ENCODE assay signal across 11 cellular contexts in the genomic region with DNA sequence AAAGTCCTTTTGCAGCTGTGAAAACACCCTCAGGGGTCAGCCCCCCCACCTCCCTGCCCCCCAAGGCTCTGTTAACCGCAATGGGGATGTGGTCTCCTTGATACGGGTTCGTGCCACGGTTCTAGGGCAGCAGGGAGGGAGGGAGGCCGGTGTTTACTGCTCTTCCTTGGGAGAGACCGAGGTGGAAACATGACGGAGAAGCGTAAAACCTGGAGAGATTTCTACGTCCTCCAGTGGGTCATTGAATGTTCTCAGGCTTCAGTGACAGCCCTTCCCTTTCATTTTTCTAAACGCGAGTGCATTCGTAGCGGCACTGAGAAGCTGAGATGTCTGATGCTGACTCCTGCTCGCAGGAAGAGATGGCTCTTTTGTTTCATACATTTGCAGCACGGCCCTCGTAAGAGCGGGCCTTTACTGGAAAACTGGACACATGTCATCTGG. TPM values are rescaled to one million over a fixed set of nuclear protein-coding genes. Genes with fewer than 3 reads are reported as not detected.
DNase-seq lines count a peak whose midpoint lies in the region; ATAC-seq lines count a peak whose summit lies in the region.
"Had no signal": no experiment of that assay in that cellular context is flagged by ENCODE, and none has a peak within 500 bp of the region (broad histone marks: within the 10 kb centered on the region; RNA-seq: fewer than 3 reads in every experiment).

No MANE protein-coding gene starts in this region.

- DNase-seq in Jurkat, Clone E6-1 (ENCODE audit: low read depth, low spot score) = peak; percentile 79
- DNase-seq in caudate nucleus (lab: John Stamatoyannopoulos, UW) (peak in 3 of 61 donors; percentile 37 to 53 (median 42)), NCI-H1694 (lab: John Stamatoyannopoulos, UW) (no peak), NOMO-1 (lab: John Stamatoyannopoulos, UW; ENCODE audit: unreplicated experiment in 2 of 2) (no peak)
- DNase-seq in naive thymus-derived CD4-positive, alpha-beta T cell = peak in 5 of 9 donors; percentile 10 to 28 (median 24)
- DNase-seq: Calu3, foreskin melanocyte, NCI-H510A had no signal

- peak; percentile 64 for ATAC-seq in naive thymus-derived CD4-positive, alpha-beta T cell
- no peak for ATAC-seq in GM21786 (IDR thresholded peaks at IDR 0.05; ENCODE audit: unreplicated experiment)
- ATAC-seq in GM18858 (IDR thresholded peaks at IDR 0.05; ENCODE audit: unreplicated experiment) = no peak

- H3K4me1 Mint-ChIP-seq in naive thymus-derived CD4-positive, alpha-beta T cell = peaks cover 8 to 29% (median 20%) of the 10 kb centered on the region in 7 donors

- H3K27me3 ChIP-seq in BLaER1 = no peaks in the 10 kb centered on the region
- no peaks in the 10 kb centered on the region for H3K27me3 ChIP-seq in naive thymus-derived CD4-positive, alpha-beta T cell (ENCODE audit: control insufficient read depth in 2 of 2, insufficient read depth in 2 of 2, low read length in 2 of 2)

- H3K4me3 ChIP-seq in BLaER1 = peak overlapping the region; percentile 68
- peak overlapping the region; percentile 45 for H3K4me3 ChIP-seq in Jurkat, Clone E6-1 (ENCODE audit: low read length)
- H3K4me3 ChIP-seq in naive thymus-derived CD4-positive, alpha-beta T cell (ENCODE audit: low read length) = peak overlapping the region; percentile 52

- H3K9me3 Mint-ChIP-seq in naive thymus-derived CD4-positive, alpha-beta T cell = peaks cover 0 to 2% (median 0%) of the 10 kb centered on the region in 11 donors

- peaks cover 8% of the 10 kb centered on the region; the same call in 1 of the 2 replicates for H3K36me3 ChIP-seq in BLaER1
- no peaks in the 10 kb centered on the region for H3K36me3 ChIP-seq in naive thymus-derived CD4-positive, alpha-beta T cell (ENCODE audit: control insufficient read depth in 2 of 3, insufficient read depth in 3 of 3, low read length in 3 of 3)

- peak overlapping the region in 6 of 9 donors; percentile 40 to 73 (median 56) for H3K27ac Mint-ChIP-seq in naive thymus-derived CD4-positive, alpha-beta T cell

- CTCF ChIA-PET in naive thymus-derived CD4-positive, alpha-beta T cell (lab: Charles Lee) = no interaction called here

- no peaks in the 10 kb centered on the region for H3K36me3 Mint-ChIP-seq in naive thymus-derived CD4-positive, alpha-beta T cell

- peaks cover 88% of the 10 kb centered on the region for H3K4me1 ChIP-seq in BLaER1
- peaks cover 5 to 15% of the 10 kb centered on the region in 2 donors for H3K4me1 ChIP-seq in naive thymus-derived CD4-positive, alpha-beta T cell (ENCODE audit: control insufficient read depth in 2 of 2, insufficient read depth in 2 of 2, low read length in 2 of 2)

- H3K27ac ChIP-seq in BLaER1 (peak overlapping the region; percentile 98), caudate nucleus (ENCODE audit: low read depth, low read length) (peak overlapping the region; percentile 99)
- no peak overlapping the region for H3K27ac ChIP-seq in naive thymus-derived CD4-positive, alpha-beta T cell (ENCODE audit: low read depth, low read length)

- peaks cover 16% of the 10 kb centered on the region; the same call in 1 of the 2 replicates for H3K9me3 ChIP-seq in BLaER1
- no peaks in the 10 kb centered on the region for H3K9me3 ChIP-seq in naive thymus-derived CD4-positive, alpha-beta T cell (ENCODE audit: control insufficient read depth in 2 of 3, low read length in 3 of 3)

- no peaks in the 10 kb centered on the region for H4K20me1 ChIP-seq in BLaER1

- H3K9ac ChIP-seq in BLaER1 = peak overlapping the region; percentile 94

- POLR2A ChIA-PET in naive thymus-derived CD4-positive, alpha-beta T cell (lab: Charles Lee) = no interaction called here

- peak overlapping the region; percentile 99 for H3K4me2 ChIP-seq in BLaER1

- peaks cover 8 to 66% (median 21%) of the 10 kb centered on the region in 5 donors for H3K27me3 Mint-ChIP-seq in naive thymus-derived CD4-positive, alpha-beta T cell

- intact Hi-C loops in naive thymus-derived CD4-positive, alpha-beta T cell (cut with micrococcal nuclease) = no loop called here

- H3K4me3 Mint-ChIP-seq in naive thymus-derived CD4-positive, alpha-beta T cell = peak overlapping the region; percentile 37 to 92 (median 82)

RNA-seq across cellular contexts. Expression of a gene that starts 40.5 kb away (rescaled TPM):
- polyA plus RNA-seq in Jurkat, Clone E6-1 (2012; ENCODE audit: insufficient read depth, insufficient read length) = 19.7 TPM
- total RNA-seq in naive thymus-derived CD4-positive, alpha-beta T cell = 100 to 1,000 TPM in 1 of 5 experiments, 10 to 100 TPM in 4; 42.3 to 101 (median 62.3) TPM
- 10 to 100 TPM in 1 of 2 donors, 1 to 10 TPM in 1; 7.4 to 11.6 TPM for polyA plus RNA-seq in naive thymus-derived CD4-positive, alpha-beta T cell

Comparison
In these comparisons a context has a peak if more than half of its experiments do, and no peak if none do; other contexts are left out.
1. DNase-seq: peak in Jurkat, Clone E6-1 (single experiment) and naive thymus-derived CD4-positive, alpha-beta T cell (5 of 9); none in NCI-H1694 (single experiment) and NOMO-1 (0 of 2).
2. Peak in every context shown above with its lines, with median percentiles within 50 percentile points of each other: H3K4me3 ChIP-seq.